ENCODE assay signal across 9 cellular contexts in genomic region chr3:56251343-56251945, GRCh38.
DNase-seq lines count a peak whose midpoint lies in the region; ATAC-seq, FAIRE-seq and TF ChIP-seq lines count a peak whose summit lies in the region.
"Had no signal": no experiment of that assay in that cellular context is flagged by ENCODE, and none has a peak within 500 bp of the region (broad histone marks: within the 10 kb centered on the region; RNA-seq: fewer than 3 reads in every experiment).

No MANE protein-coding gene starts in this region.

- no peaks in the 10 kb centered on the region for H3K27me3 ChIP-seq in DOHH2 (ENCODE audit: control insufficient read depth, low read length)
- no peaks in the 10 kb centered on the region for H3K27me3 ChIP-seq in Loucy (ENCODE audit: insufficient read depth, low read length, poor library complexity, severe bottlenecking)
- no peaks in the 10 kb centered on the region for H3K27me3 ChIP-seq in gastroesophageal sphincter

- H3K4me3 Mint-ChIP-seq in activated T-helper 1 cell treated with anti-CD3 and anti-CD28 coated beads, Interleukin-12 subunit alpha, Interleukin-12 subunit beta, Interleukin-2, Interleukin-4 antibody, amounts not matched to agents 30 ng/mL and 10 ng/mL and 1 ng/mL, durations not matched to agents 14 hours and 24 hours and 36 hours = no peak overlapping the region
- H3K4me3 Mint-ChIP-seq: IgD-negative memory B cell had no signal

- intact Hi-C loops in sciatic nerve (cut with DNase I) = loop anchor here (10.0 kb wide), 2 partner anchors 767 to 1397 kb away; partner anchors contain the start of gene WNT5A
- intact Hi-C loops in activated T-helper 1 cell treated with anti-CD3 and anti-CD28 coated beads, Interleukin-12 subunit alpha, Interleukin-12 subunit beta, Interleukin-2, Interleukin-4 antibody, amounts not matched to agents 30 ng/mL and 10 ng/mL and 1 ng/mL, durations not matched to agents 14 hours and 24 hours and 36 hours (cut with micrococcal nuclease) = loop anchor here (1.0 to 5.0 kb wide), 4 partner anchors 766 to 1824 kb away; no protein-coding TSS in a partner anchor

- H3K9ac ChIP-seq in Loucy (ENCODE audit: low read depth, low read length, poor library complexity, severe bottlenecking) = no peak overlapping the region

- H3K4me2 ChIP-seq in DOHH2 (ENCODE audit: low read length) = no peak overlapping the region
- H3K4me2 ChIP-seq in Loucy (ENCODE audit: low read depth, low read length, poor library complexity, severe bottlenecking) = no peak overlapping the region

- WGBS in gastroesophageal sphincter (ENCODE audit: low coverage in 1 of 2), 2 donors = 76 to 92% methylated on average over 3 of the region's 3 CpGs

- H3K4me1 ChIP-seq in DOHH2 (ENCODE audit: control insufficient read depth, low read length) (no peaks in the 10 kb centered on the region), Loucy (ENCODE audit: insufficient read depth, low read length, poor library complexity, severe bottlenecking) (no peaks in the 10 kb centered on the region), gastroesophageal sphincter (no peaks in the 10 kb centered on the region)

- H3K9me3 ChIP-seq in DOHH2 (ENCODE audit: control insufficient read depth, insufficient read depth, low read length) = no peaks in the 10 kb centered on the region
- H3K9me3 ChIP-seq in Loucy (ENCODE audit: insufficient read depth, low read depth, low read length) = no peaks in the 10 kb centered on the region
- H3K9me3 ChIP-seq in gastroesophageal sphincter = no peaks in the 10 kb centered on the region

- ATAC-seq in gastroesophageal sphincter (peak; percentile 36), sciatic nerve (peak; percentile 62)

- peaks cover 4% of the 10 kb centered on the region for H3K27me3 Mint-ChIP-seq in activated T-helper 1 cell treated with anti-CD3 and anti-CD28 coated beads, Interleukin-12 subunit alpha, Interleukin-12 subunit beta, Interleukin-2, Interleukin-4 antibody, amounts not matched to agents 30 ng/mL and 10 ng/mL and 1 ng/mL, durations not matched to agents 14 hours and 24 hours and 36 hours (ENCODE audit: insufficient read depth)

- H3K4me3 ChIP-seq in DOHH2 (ENCODE audit: low read length) = no peak overlapping the region
- H3K4me3 ChIP-seq in Loucy (ENCODE audit: low read length, poor library complexity, severe bottlenecking) = no peak overlapping the region
- H3K4me3 ChIP-seq in gastroesophageal sphincter = no peak overlapping the region

- H3K27ac ChIP-seq in DOHH2 (ENCODE audit: low read depth, low read length) (no peak overlapping the region), gastroesophageal sphincter (no peak overlapping the region)

- TF ChIP-seq EP300 in gastroesophageal sphincter (IDR thresholded peaks at IDR 0.05) = no peak

- H3K9me2 ChIP-seq in DOHH2 (replicated peaks; ENCODE audit: control insufficient read depth, low read length) = no peaks in the 10 kb centered on the region
- no peaks in the 10 kb centered on the region for H3K9me2 ChIP-seq in Loucy (replicated peaks; ENCODE audit: low read depth, low read length)

- no peaks in the 10 kb centered on the region for H3F3A ChIP-seq in DOHH2 (ENCODE audit: control insufficient read depth, insufficient read depth)
- no peaks in the 10 kb centered on the region for H3F3A ChIP-seq in Loucy (ENCODE audit: low read depth)

- peak; percentile 80 for TF ChIP-seq CTCF in DOHH2 (IDR thresholded peaks at IDR 0.05; ENCODE audit: low read depth, low read length, poor library complexity, severe bottlenecking)
- peak; percentile 92 for TF ChIP-seq CTCF in Loucy (conservative IDR thresholded peaks at IDR 0.05; ENCODE audit: low read length)
- TF ChIP-seq CTCF in gastroesophageal sphincter (IDR thresholded peaks at IDR 0.05) = peak; percentile 77 to 83 (median 80)

- peak; percentile 98 for FAIRE-seq in A204.1 (lab: Jason Lieb, UNC)
- peak; percentile 78 for FAIRE-seq in TTC549 (lab: Jason Lieb, UNC)

- no peaks in the 10 kb centered on the region for H4K20me1 ChIP-seq in DOHH2 (ENCODE audit: control insufficient read depth, insufficient read depth, low read depth, low read length)
- no peaks in the 10 kb centered on the region for H4K20me1 ChIP-seq in Loucy (ENCODE audit: insufficient read depth, low read length, poor library complexity, severe bottlenecking)

- H3K9me3 Mint-ChIP-seq in activated T-helper 1 cell treated with anti-CD3 and anti-CD28 coated beads, Interleukin-12 subunit alpha, Interleukin-12 subunit beta, Interleukin-2, Interleukin-4 antibody, amounts not matched to agents 30 ng/mL and 10 ng/mL and 1 ng/mL, durations not matched to agents 14 hours and 24 hours and 36 hours = no peaks in the 10 kb centered on the region
- H3K9me3 Mint-ChIP-seq: IgD-negative memory B cell had no signal

- no peaks in the 10 kb centered on the region for H3K36me3 Mint-ChIP-seq in activated T-helper 1 cell treated with anti-CD3 and anti-CD28 coated beads, Interleukin-12 subunit alpha, Interleukin-12 subunit beta, Interleukin-2, Interleukin-4 antibody, amounts not matched to agents 30 ng/mL and 10 ng/mL and 1 ng/mL, durations not matched to agents 14 hours and 24 hours and 36 hours (ENCODE audit: low read depth)
- H3K36me3 Mint-ChIP-seq: IgD-negative memory B cell had no signal

- no peak overlapping the region for H3K27ac Mint-ChIP-seq in activated T-helper 1 cell treated with anti-CD3 and anti-CD28 coated beads, Interleukin-12 subunit alpha, Interleukin-12 subunit beta, Interleukin-2, Interleukin-4 antibody, amounts not matched to agents 30 ng/mL and 10 ng/mL and 1 ng/mL, durations not matched to agents 14 hours and 24 hours and 36 hours
- H3K27ac Mint-ChIP-seq: IgD-negative memory B cell had no signal

- H3K36me3 ChIP-seq in DOHH2 (ENCODE audit: control insufficient read depth, low read length) (no peaks in the 10 kb centered on the region), Loucy (ENCODE audit: insufficient read depth, low read length) (no peaks in the 10 kb centered on the region), gastroesophageal sphincter (no peaks in the 10 kb centered on the region)

- H3K79me2 ChIP-seq in DOHH2 (ENCODE audit: control insufficient read depth, low read length) (no peaks in the 10 kb centered on the region), Loucy (ENCODE audit: insufficient read depth, low read length) (no peaks in the 10 kb centered on the region)

- DNase-seq in sciatic nerve (ENCODE audit: low spot score) (peak; percentile 62), GOT3 (lab: John Stamatoyannopoulos, UW) (no peak)
- no peak for DNase-seq in activated T-helper 1 cell treated with anti-CD3 and anti-CD28 coated beads, Interleukin-12 subunit alpha, Interleukin-12 subunit beta, Interleukin-2, Interleukin-4 antibody, amounts not matched to agents 30 ng/mL and 10 ng/mL and 1 ng/mL, durations not matched to agents 14 hours and 24 hours and 36 hours (ENCODE audit: low spot score)

- 0 out of 2 replicates have a peak overlapping the region, but pooled peaks have one; percentile 16 for H2AFZ ChIP-seq in Loucy (ENCODE audit: low read length)

- H3K4me1 Mint-ChIP-seq in activated T-helper 1 cell treated with anti-CD3 and anti-CD28 coated beads, Interleukin-12 subunit alpha, Interleukin-12 subunit beta, Interleukin-2, Interleukin-4 antibody, amounts not matched to agents 30 ng/mL and 10 ng/mL and 1 ng/mL, durations not matched to agents 14 hours and 24 hours and 36 hours (ENCODE audit: low read depth) = no peaks in the 10 kb centered on the region
- H3K4me1 Mint-ChIP-seq: IgD-negative memory B cell had no signal

- no peak for TF ChIP-seq POLR2A in gastroesophageal sphincter (IDR thresholded peaks at IDR 0.05)
